22 cellular contexts compared by ENCODE assay signal in the genomic region with DNA sequence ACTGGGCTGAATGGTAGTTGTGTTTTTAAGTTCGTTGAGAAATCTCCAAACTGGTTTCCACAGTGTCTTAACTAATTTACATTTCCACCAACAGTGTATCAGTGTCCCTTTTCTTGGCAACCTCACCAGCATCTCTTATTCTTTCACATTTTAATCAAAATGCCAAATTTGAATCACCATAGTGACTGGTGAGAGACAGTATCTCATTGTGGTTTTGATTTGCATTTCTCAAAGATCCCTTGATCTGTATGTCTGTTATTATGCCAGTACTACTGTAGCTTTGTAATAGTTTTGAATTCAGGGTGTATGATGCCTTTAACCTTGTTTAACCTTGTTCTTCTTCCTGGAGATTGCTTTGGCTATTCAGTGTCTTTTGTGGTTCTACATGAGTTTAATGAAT. TPM values are rescaled to one million over a fixed set of nuclear protein-coding genes. Genes with fewer than 3 reads are reported as not detected.
"Had no signal": no experiment of that assay in that cellular context is flagged by ENCODE, and none has a peak within 500 bp of the region (broad histone marks: within the 10 kb centered on the region; RNA-seq: fewer than 3 reads in every experiment).

No MANE protein-coding gene starts in this region.

- DNase-seq: activated CD4-positive, alpha-beta T cell treated with anti-CD3 and anti-CD28 coated beads, Interleukin-2, amount 50 U/mL, for 48 hours; activated naive CD4-positive, alpha-beta T cell treated with anti-CD3 and anti-CD28 coated beads, Interleukin-2, amount 50 U/mL, for 16 hours; amygdala; central memory CD4-positive, alpha-beta T cell; effector CD4-positive, alpha-beta T cell; foreskin fibroblast; kidney glomerular epithelial cell; left ventricle myocardium superior; mesenchymal stem cell; nucleus accumbens; right cardiac atrium; small intestine; stimulated activated CD4-positive, alpha-beta T cell treated with anti-CD3 and anti-CD28 coated beads, Interleukin-4, amount 100 ng/mL, for 24 hours; stimulated activated naive CD4-positive, alpha-beta T cell treated with Interleukin-2 at 50 U/mL for 16 hours; SW 1271; testis; upper lobe of left lung had no signal

- H3K4me1 Mint-ChIP-seq: brain, nephron had no signal

- H3K9me3 Mint-ChIP-seq: T-helper 2 cell treated with Interferon-gamma antibody and Interleukin-4, amounts not matched to agents 5 μg/mL and 100 μg/mL, for 36 hours had no signal

- ATAC-seq: left ventricle myocardium superior, right cardiac atrium had no signal

- H3K27ac Mint-ChIP-seq: brain; nephron; progenitor cell of endocrine pancreas; T-helper 2 cell treated with Interferon-gamma antibody and Interleukin-4, amounts not matched to agents 5 μg/mL and 100 μg/mL, for 36 hours had no signal

- H3K4me3 Mint-ChIP-seq: brain; nephron; T-helper 2 cell treated with Interferon-gamma antibody and Interleukin-4, amounts not matched to agents 5 μg/mL and 100 μg/mL, for 36 hours had no signal

- H3K36me3 Mint-ChIP-seq: brain had no signal

- H3K27me3 Mint-ChIP-seq: brain, progenitor cell of endocrine pancreas had no signal

RNA-seq across cellular contexts. Expression of gene EIF2S3B, which starts 2.2 kb away (rescaled TPM):
- total RNA-seq: left ventricle myocardium superior had no signal

RNA-seq across cellular contexts. Expression of gene KLRC1, which starts 50.3 kb away (rescaled TPM):
- total RNA-seq: progenitor cell of endocrine pancreas, SJSA1 had no signal
